ENCODE assay signal across 2 cellular contexts in the genomic region with DNA sequence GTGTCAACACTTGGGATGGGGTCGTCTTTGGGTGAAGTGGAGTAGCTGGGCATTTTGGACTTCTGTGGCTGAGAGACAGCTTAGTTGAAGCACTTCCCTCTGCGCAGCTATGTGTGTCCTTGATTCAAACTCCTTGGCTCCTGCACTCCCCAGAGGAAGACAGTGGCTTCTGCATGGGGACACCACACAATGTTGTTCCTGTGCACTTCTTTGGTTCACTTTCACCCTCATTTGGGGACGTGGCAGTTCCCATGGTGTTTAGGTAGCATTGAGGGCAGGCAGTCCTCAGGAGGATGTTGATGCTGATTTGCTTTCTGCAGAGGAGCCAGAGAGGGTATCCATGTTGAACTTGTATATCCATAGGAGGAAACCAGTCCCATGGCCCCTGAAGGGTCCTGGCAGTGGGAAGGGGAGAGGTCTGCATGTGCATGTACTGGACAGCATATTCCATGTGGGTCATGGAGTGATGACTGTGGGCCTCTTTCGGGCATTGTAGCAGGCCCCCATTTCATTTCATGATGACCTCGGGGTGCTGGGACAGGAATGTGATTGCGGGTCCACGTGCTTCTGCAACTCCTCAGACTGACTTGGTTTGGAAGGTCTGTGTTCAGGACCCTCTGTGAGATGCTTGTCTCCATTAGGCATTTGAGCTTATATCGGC.
TF ChIP-seq lines count a peak whose summit lies in the region.

No MANE protein-coding gene starts in this region.

TF ChIP-seq in GM23338, 12 proteins besides CTCF, POLR2A, EP300 and RAD21 (continued from another document):
- TF ChIP-seq, protein P1, sequence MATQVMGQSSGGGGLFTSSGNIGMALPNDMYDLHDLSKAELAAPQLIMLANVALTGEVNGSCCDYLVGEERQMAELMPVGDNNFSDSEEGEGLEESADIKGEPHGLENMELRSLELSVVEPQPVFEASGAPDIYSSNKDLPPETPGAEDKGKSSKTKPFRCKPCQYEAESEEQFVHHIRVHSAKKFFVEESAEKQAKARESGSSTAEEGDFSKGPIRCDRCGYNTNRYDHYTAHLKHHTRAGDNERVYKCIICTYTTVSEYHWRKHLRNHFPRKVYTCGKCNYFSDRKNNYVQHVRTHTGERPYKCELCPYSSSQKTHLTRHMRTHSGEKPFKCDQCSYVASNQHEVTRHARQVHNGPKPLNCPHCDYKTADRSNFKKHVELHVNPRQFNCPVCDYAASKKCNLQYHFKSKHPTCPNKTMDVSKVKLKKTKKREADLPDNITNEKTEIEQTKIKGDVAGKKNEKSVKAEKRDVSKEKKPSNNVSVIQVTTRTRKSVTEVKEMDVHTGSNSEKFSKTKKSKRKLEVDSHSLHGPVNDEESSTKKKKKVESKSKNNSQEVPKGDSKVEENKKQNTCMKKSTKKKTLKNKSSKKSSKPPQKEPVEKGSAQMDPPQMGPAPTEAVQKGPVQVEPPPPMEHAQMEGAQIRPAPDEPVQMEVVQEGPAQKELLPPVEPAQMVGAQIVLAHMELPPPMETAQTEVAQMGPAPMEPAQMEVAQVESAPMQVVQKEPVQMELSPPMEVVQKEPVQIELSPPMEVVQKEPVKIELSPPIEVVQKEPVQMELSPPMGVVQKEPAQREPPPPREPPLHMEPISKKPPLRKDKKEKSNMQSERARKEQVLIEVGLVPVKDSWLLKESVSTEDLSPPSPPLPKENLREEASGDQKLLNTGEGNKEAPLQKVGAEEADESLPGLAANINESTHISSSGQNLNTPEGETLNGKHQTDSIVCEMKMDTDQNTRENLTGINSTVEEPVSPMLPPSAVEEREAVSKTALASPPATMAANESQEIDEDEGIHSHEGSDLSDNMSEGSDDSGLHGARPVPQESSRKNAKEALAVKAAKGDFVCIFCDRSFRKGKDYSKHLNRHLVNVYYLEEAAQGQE (IDR thresholded peaks at IDR 0.05; ENCODE audit: unreplicated experiment), result no peak
- TF ChIP-seq STAT1 (IDR thresholded peaks at IDR 0.05; ENCODE audit: unreplicated experiment) (no peak), NANOG (IDR thresholded peaks at IDR 0.05; ENCODE audit: borderline replicate concordance) (no peak)
- TF ChIP-seq, protein P2, sequence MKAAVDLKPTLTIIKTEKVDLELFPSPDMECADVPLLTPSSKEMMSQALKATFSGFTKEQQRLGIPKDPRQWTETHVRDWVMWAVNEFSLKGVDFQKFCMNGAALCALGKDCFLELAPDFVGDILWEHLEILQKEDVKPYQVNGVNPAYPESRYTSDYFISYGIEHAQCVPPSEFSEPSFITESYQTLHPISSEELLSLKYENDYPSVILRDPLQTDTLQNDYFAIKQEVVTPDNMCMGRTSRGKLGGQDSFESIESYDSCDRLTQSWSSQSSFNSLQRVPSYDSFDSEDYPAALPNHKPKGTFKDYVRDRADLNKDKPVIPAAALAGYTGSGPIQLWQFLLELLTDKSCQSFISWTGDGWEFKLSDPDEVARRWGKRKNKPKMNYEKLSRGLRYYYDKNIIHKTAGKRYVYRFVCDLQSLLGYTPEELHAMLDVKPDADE (IDR thresholded peaks at IDR 0.05), result no peak

TF ChIP-seq in IMR-90, 13 proteins besides CTCF, POLR2A, EP300 and RAD21 (continued from another document):
- TF ChIP-seq, protein P3, sequence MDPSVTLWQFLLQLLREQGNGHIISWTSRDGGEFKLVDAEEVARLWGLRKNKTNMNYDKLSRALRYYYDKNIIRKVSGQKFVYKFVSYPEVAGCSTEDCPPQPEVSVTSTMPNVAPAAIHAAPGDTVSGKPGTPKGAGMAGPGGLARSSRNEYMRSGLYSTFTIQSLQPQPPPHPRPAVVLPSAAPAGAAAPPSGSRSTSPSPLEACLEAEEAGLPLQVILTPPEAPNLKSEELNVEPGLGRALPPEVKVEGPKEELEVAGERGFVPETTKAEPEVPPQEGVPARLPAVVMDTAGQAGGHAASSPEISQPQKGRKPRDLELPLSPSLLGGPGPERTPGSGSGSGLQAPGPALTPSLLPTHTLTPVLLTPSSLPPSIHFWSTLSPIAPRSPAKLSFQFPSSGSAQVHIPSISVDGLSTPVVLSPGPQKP (IDR thresholded peaks at IDR 0.05; ENCODE audit: borderline replicate concordance, low read depth, low read length), result no peak
- TF ChIP-seq FOS (IDR thresholded peaks at IDR 0.05; ENCODE audit: low read depth, low read length) (no peak), MXI1 (IDR thresholded peaks at IDR 0.05; ENCODE audit: borderline replicate concordance, low read depth, low read length) (no peak), CEBPB (IDR thresholded peaks at IDR 0.05; ENCODE audit: low read depth, low read length) (no peak), RFX5 (IDR thresholded peaks at IDR 0.05; ENCODE audit: low read depth, low read length) (no peak), MAFK (IDR thresholded peaks at IDR 0.05; ENCODE audit: low read depth, low read length) (no peak), CHD1 (IDR thresholded peaks at IDR 0.05; ENCODE audit: low read depth, low read length) (no peak)
